Comparison of ENCODE assay signal across 8 cellular contexts in the genomic region with DNA sequence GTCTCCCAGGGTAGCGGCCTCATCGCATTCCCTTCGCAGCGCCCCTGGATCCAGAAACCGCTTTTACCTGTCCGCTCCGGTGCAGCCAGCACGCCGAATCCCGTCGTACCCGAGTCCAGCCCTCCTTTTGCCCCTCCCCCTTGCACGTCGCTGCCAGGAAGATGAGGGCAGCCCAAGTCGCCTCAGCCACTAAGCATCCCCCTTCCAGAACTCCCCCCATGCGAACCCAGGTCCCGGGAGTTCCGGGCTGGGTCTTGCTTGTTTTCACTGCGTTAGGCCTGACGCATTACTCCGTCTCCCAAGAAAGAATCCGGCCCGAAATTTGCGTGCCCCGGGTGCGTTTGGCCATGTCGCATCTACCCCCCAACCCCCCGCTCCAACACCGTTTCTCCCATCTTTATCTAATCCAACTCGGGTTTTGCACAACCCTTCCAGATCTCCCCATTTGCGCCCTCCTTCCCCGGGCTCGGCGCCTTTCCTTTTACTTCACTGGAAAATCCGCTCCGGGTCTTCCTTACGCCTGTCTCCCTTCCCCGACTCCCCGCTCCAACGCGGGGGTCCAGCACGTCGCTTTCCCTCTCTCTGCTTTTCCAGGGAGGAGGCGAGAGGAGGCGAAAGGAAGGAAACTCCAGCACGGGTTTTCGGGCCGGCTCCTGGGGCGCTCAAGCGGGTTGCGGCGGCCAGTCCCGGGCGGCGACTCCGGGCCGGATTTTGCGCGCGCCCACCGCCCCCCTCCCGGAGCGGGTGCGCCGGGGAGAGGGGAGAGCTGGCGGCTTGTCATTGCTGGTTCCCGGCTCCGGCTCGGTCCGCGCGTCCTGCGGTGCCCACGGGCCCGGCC.
DNase-seq lines count a peak whose midpoint lies in the region; ATAC-seq and TF ChIP-seq lines count a peak whose summit lies in the region.
"Not testable (repeated sequence)": the region's sequence is repeated elsewhere in the genome, so short reads cannot be mapped to it uniquely, and the experiment has no call there.

No MANE protein-coding gene starts in this region.

- TF ChIP-seq CTCF in astrocyte of the spinal cord (IDR thresholded peaks at IDR 0.05; ENCODE audit: low read depth, low read length), result not testable (repeated sequence)

- H3K27me3 Mint-ChIP-seq in stimulated activated naive CD8-positive, alpha-beta T cell treated with anti-CD3 and anti-CD28 coated beads, Interleukin-15, amount 100 ng/mL, for 72 hours, result peaks cover 72% of the 10 kb centered on the region

- H3K4me3 ChIP-seq in astrocyte of the spinal cord (ENCODE audit: low read depth, low read length), result peak overlapping the region; percentile 71

- DNase-seq in Daoy (ENCODE audit: low read depth) (peak; percentile 95), NCI-H345 (lab: John Stamatoyannopoulos, UW) (peak; percentile 95), UCSD-AML1 (lab: John Stamatoyannopoulos, UW; ENCODE audit: unreplicated experiment) (peak; percentile 89), astrocyte of the spinal cord (ENCODE audit: low read depth, low spot score) (peak; percentile 98), left cardiac atrium (peak; percentile 89), nucleus accumbens (lab: John Stamatoyannopoulos, UW) (peak; percentile 40 to 94 (median 87))
- peak; percentile 75 to 77 for DNase-seq in stimulated activated naive CD8-positive, alpha-beta T cell treated with anti-CD3 and anti-CD28 coated beads, Interleukin-15, amount 100 ng/mL, for 72 hours

- H3K4me1 Mint-ChIP-seq in stimulated activated naive CD8-positive, alpha-beta T cell treated with anti-CD3 and anti-CD28 coated beads, Interleukin-15, amount 100 ng/mL, for 72 hours, result peaks cover 56% of the 10 kb centered on the region

- not testable (repeated sequence) for H3K9me3 Mint-ChIP-seq in stimulated activated naive CD8-positive, alpha-beta T cell treated with anti-CD3 and anti-CD28 coated beads, Interleukin-15, amount 100 ng/mL, for 72 hours

- H3K4me3 Mint-ChIP-seq in stimulated activated naive CD8-positive, alpha-beta T cell treated with anti-CD3 and anti-CD28 coated beads, Interleukin-15, amount 100 ng/mL, for 72 hours, result peak overlapping the region; percentile 93 to 96

- in situ Hi-C loops in astrocyte of the spinal cord (cut with HindIII; ENCODE audit: low sequenced_read_pairs), result not testable (repeated sequence)

- peak overlapping the region; percentile 81 to 92 for H3K27ac Mint-ChIP-seq in stimulated activated naive CD8-positive, alpha-beta T cell treated with anti-CD3 and anti-CD28 coated beads, Interleukin-15, amount 100 ng/mL, for 72 hours

- intact Hi-C loops in left cardiac atrium (cut with DNase I), result not testable (repeated sequence)

- peak; percentile 46 for ATAC-seq in HG03135 (IDR thresholded peaks at IDR 0.05; ENCODE audit: unreplicated experiment)
- ATAC-seq in left cardiac atrium, result peak; percentile 81 to 87
- peak; percentile 72 for ATAC-seq in stimulated activated naive CD8-positive, alpha-beta T cell treated with anti-CD3 and anti-CD28 coated beads, Interleukin-15, amount 100 ng/mL, for 72 hours

Comparison
In these comparisons a context has a peak if more than half of its experiments do, and no peak if none do; other contexts are left out.
1. Peak in every context shown above with its lines: DNase-seq, ATAC-seq and H3K4me3 ChIP-seq.